In the genomic region with DNA sequence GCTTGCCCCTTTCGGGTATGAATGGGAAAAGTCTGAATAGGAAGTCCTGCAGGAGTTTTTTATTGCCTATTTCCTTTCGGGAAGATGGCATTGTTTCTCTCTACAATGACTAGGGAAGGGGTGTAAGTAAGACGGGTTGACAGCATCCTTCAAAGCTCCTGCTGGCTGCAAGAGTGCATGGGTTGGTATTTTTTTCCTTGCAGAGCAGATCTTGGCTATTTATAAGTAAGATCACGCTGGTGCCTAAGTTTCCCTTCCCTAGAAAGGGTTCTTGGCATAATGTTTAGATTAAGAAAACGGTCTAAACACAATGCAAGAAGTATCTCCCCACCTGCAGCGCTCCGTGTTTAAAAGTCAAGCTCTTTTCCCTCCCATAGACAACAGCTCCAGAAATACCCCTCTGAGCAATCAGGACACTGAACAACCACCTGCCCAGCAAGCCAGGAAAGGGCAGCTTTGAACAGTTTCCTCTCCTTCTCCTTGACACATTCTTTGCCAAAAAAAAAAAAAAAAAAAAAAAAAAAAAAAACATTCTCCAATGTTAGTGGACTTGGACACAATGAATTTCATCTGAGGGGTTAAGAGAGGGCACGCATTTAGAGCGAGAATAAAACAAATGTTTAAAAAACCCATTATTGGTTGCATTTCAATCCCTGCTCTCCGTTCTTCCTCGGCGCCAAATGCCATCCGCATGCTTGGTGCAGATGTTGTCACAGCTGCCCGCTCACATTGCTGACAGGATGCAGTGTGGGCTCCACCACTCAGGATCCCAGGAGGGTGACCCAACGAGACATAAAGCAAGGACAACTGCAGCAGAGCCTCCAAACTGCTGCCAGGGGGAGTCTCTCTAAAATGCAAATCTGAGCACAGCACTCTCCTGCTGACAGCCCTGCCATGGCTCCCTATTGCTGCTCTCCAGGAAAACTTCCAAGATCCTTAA, we compare ENCODE assay signal across 1 cellular context.
TF ChIP-seq lines count a peak whose summit lies in the region.

No MANE protein-coding gene starts in this region.

TF ChIP-seq in GM23338, 12 proteins besides CTCF, POLR2A, EP300 and RAD21 (continued from another document):
- TF ChIP-seq, protein P1, sequence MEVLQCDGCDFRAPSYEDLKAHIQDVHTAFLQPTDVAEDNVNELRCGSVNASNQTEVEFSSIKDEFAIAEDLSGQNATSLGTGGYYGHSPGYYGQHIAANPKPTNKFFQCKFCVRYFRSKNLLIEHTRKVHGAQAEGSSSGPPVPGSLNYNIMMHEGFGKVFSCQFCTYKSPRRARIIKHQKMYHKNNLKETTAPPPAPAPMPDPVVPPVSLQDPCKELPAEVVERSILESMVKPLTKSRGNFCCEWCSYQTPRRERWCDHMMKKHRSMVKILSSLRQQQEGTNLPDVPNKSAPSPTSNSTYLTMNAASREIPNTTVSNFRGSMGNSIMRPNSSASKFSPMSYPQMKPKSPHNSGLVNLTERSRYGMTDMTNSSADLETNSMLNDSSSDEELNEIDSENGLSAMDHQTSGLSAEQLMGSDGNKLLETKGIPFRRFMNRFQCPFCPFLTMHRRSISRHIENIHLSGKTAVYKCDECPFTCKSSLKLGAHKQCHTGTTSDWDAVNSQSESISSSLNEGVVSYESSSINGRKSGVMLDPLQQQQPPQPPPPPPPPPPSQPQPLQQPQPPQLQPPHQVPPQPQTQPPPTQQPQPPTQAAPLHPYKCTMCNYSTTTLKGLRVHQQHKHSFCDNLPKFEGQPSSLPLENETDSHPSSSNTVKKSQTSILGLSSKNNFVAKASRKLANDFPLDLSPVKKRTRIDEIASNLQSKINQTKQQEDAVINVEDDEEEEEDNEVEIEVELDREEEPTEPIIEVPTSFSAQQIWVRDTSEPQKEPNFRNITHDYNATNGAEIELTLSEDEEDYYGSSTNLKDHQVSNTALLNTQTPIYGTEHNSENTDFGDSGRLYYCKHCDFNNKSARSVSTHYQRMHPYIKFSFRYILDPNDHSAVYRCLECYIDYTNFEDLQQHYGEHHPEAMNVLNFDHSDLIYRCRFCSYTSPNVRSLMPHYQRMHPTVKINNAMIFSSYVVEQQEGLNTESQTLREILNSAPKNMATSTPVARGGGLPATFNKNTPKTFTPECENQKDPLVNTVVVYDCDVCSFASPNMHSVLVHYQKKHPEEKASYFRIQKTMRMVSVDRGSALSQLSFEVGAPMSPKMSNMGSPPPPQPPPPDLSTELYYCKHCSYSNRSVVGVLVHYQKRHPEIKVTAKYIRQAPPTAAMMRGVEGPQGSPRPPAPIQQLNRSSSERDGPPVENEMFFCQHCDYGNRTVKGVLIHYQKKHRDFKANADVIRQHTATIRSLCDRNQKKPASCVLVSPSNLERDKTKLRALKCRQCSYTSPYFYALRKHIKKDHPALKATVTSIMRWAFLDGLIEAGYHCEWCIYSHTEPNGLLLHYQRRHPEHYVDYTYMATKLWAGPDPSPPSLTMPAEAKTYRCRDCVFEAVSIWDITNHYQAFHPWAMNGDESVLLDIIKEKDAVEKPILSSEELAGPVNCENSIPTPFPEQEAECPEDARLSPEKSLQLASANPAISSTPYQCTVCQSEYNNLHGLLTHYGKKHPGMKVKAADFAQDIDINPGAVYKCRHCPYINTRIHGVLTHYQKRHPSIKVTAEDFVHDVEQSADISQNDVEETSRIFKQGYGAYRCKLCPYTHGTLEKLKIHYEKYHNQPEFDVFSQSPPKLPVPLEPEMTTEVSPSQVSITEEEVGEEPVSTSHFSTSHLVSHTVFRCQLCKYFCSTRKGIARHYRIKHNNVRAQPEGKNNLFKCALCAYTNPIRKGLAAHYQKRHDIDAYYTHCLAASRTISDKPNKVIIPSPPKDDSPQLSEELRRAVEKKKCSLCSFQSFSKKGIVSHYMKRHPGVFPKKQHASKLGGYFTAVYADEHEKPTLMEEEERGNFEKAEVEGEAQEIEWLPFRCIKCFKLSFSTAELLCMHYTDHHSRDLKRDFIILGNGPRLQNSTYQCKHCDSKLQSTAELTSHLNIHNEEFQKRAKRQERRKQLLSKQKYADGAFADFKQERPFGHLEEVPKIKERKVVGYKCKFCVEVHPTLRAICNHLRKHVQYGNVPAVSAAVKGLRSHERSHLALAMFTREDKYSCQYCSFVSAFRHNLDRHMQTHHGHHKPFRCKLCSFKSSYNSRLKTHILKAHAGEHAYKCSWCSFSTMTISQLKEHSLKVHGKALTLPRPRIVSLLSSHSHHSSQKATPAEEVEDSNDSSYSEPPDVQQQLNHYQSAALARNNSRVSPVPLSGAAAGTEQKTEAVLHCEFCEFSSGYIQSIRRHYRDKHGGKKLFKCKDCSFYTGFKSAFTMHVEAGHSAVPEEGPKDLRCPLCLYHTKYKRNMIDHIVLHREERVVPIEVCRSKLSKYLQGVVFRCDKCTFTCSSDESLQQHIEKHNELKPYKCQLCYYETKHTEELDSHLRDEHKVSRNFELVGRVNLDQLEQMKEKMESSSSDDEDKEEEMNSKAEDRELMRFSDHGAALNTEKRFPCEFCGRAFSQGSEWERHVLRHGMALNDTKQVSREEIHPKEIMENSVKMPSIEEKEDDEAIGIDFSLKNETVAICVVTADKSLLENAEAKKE (CRISPR knock-in tag; IDR thresholded peaks at IDR 0.05) = no peak
- TF ChIP-seq, protein P2, sequence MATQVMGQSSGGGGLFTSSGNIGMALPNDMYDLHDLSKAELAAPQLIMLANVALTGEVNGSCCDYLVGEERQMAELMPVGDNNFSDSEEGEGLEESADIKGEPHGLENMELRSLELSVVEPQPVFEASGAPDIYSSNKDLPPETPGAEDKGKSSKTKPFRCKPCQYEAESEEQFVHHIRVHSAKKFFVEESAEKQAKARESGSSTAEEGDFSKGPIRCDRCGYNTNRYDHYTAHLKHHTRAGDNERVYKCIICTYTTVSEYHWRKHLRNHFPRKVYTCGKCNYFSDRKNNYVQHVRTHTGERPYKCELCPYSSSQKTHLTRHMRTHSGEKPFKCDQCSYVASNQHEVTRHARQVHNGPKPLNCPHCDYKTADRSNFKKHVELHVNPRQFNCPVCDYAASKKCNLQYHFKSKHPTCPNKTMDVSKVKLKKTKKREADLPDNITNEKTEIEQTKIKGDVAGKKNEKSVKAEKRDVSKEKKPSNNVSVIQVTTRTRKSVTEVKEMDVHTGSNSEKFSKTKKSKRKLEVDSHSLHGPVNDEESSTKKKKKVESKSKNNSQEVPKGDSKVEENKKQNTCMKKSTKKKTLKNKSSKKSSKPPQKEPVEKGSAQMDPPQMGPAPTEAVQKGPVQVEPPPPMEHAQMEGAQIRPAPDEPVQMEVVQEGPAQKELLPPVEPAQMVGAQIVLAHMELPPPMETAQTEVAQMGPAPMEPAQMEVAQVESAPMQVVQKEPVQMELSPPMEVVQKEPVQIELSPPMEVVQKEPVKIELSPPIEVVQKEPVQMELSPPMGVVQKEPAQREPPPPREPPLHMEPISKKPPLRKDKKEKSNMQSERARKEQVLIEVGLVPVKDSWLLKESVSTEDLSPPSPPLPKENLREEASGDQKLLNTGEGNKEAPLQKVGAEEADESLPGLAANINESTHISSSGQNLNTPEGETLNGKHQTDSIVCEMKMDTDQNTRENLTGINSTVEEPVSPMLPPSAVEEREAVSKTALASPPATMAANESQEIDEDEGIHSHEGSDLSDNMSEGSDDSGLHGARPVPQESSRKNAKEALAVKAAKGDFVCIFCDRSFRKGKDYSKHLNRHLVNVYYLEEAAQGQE (IDR thresholded peaks at IDR 0.05; ENCODE audit: unreplicated experiment) = no peak
- TF ChIP-seq STAT1 (IDR thresholded peaks at IDR 0.05; ENCODE audit: unreplicated experiment) (no peak), JUNB (IDR thresholded peaks at IDR 0.05; ENCODE audit: unreplicated experiment) (no peak), CREB1 (CRISPR knock-in tag; IDR thresholded peaks at IDR 0.05; ENCODE audit: low read depth) (no peak), NANOG (IDR thresholded peaks at IDR 0.05; ENCODE audit: borderline replicate concordance) (no peak), ZNF331 (CRISPR knock-in tag; IDR thresholded peaks at IDR 0.05; ENCODE audit: low read depth) (no peak), EZH2 (IDR thresholded peaks at IDR 0.05; ENCODE audit: low read depth, unreplicated experiment) (no peak), EZH2phosphoT487 (IDR thresholded peaks at IDR 0.05; ENCODE audit: unreplicated experiment) (no peak)
